In genomic region chrX:41084044-41084359, GRCh38 we compare ENCODE assay signal across 8 cellular contexts. TPM values are rescaled to one million over a fixed set of nuclear protein-coding genes. Genes with fewer than 3 reads are reported as not detected.
A peak's percentile ranks its signal among the peaks of the same experiment; 100 is the strongest.
DNase-seq lines count a peak whose midpoint lies in the region; ATAC-seq and TF ChIP-seq lines count a peak whose summit lies in the region.

No MANE protein-coding gene starts in this region.

- peak overlapping the region; percentile 97 to 99 (median 98) for H3K27ac Mint-ChIP-seq in CD14-positive monocyte
- peak overlapping the region; percentile 99 for H3K27ac Mint-ChIP-seq in HFFc6
- H3K27ac Mint-ChIP-seq in activated naive CD8-positive, alpha-beta T cell treated with anti-CD3 and anti-CD28 coated beads, Interleukin-2, amount 10 ng/mL, durations not matched to agents 7 days and 5 days = peak overlapping the region; percentile 99

- intact Hi-C loops in CD14-positive monocyte (cut with micrococcal nuclease) (loop anchor here (10.0 kb wide), 2 partner anchors 49 to 69 kb away; no protein-coding TSS in a partner anchor), left colon (cut with DNase I, micrococcal nuclease) (no loop called here), transverse colon (cut with DNase I; ENCODE audit: low total_unique reads) (no loop called here)

- peaks cover 0 to 18% (median 3%) of the 10 kb centered on the region in 7 donors for H3K9me3 Mint-ChIP-seq in CD14-positive monocyte
- no peaks in the 10 kb centered on the region for H3K9me3 Mint-ChIP-seq in HFFc6
- no peaks in the 10 kb centered on the region for H3K9me3 Mint-ChIP-seq in activated naive CD8-positive, alpha-beta T cell treated with anti-CD3 and anti-CD28 coated beads, Interleukin-2, amount 10 ng/mL, durations not matched to agents 7 days and 5 days

- peaks cover 0 to 1% (median 0%) of the 10 kb centered on the region in 4 donors for H3K36me3 ChIP-seq in transverse colon

- no peak for TF ChIP-seq CTCF in CD14-positive monocyte (IDR thresholded peaks at IDR 0.05)
- TF ChIP-seq CTCF in HFFc6 (IDR thresholded peaks at IDR 0.05) = no peak
- no peak for TF ChIP-seq CTCF in transverse colon (IDR thresholded peaks at IDR 0.05)

- no peak for TF ChIP-seq POLR2A in transverse colon (IDR thresholded peaks at IDR 0.05)

- TF ChIP-seq EP300 in transverse colon (IDR thresholded peaks at IDR 0.05; ENCODE audit: low read depth) = no peak

- H3K36me3 Mint-ChIP-seq in CD14-positive monocyte = peaks cover 4 to 9% of the 10 kb centered on the region in 2 donors
- peaks cover 13% of the 10 kb centered on the region; the same call in 1 of the 2 replicates for H3K36me3 Mint-ChIP-seq in HFFc6 (ENCODE audit: low read depth)
- H3K36me3 Mint-ChIP-seq in activated naive CD8-positive, alpha-beta T cell treated with anti-CD3 and anti-CD28 coated beads, Interleukin-2, amount 10 ng/mL, durations not matched to agents 7 days and 5 days = peaks cover 4% of the 10 kb centered on the region

- H3K9me3 ChIP-seq in transverse colon = no peaks in the 10 kb centered on the region

- peak overlapping the region; percentile 96 to 100 (median 99) for H3K27ac ChIP-seq in transverse colon

- DNase-seq in CD14-positive monocyte (ENCODE audit: low spot score) (no peak), HFFc6 (no peak), left colon (no peak), transverse colon (no peak), GDM1 (lab: John Stamatoyannopoulos, UW) (no peak), NCI-H1694 treated with DMSO at 0.1 percent for 48 hours (lab: John Stamatoyannopoulos, UW) (no peak)
- no peak for DNase-seq in activated naive CD8-positive, alpha-beta T cell treated with anti-CD3 and anti-CD28 coated beads, Interleukin-2, amount 10 ng/mL, durations not matched to agents 7 days and 5 days
- DNase-seq in activated CD4-positive, CD25-positive, alpha-beta regulatory T cell (lab: John Stamatoyannopoulos, UW) = no peak

- in situ Hi-C loops in transverse colon (cut with MboI; ENCODE audit: low pct_ligation_motif_present in 1 of 4, low pct_unique_long_range_greater_than_20kb in 1 of 4, low sequenced_read_pairs in 3 of 4) = no loop called here

- H3K4me1 ChIP-seq in transverse colon = peaks cover 0 to 16% (median 0%) of the 10 kb centered on the region in 4 donors

- ATAC-seq in activated naive CD8-positive, alpha-beta T cell treated with anti-CD3 and anti-CD28 coated beads, Interleukin-2, amount 10 ng/mL, durations not matched to agents 7 days and 5 days (ENCODE audit: low read depth) = peak; percentile 2
- ATAC-seq in left colon = peak; percentile 10

- H3K27me3 Mint-ChIP-seq in CD14-positive monocyte (ENCODE audit: low read depth in 3 of 3) = peaks cover 0 to 59% (median 1%) of the 10 kb centered on the region in 3 donors
- peaks cover 2% of the 10 kb centered on the region; the same call in 1 of the 2 replicates for H3K27me3 Mint-ChIP-seq in HFFc6 (ENCODE audit: insufficient read depth)
- no peaks in the 10 kb centered on the region for H3K27me3 Mint-ChIP-seq in activated naive CD8-positive, alpha-beta T cell treated with anti-CD3 and anti-CD28 coated beads, Interleukin-2, amount 10 ng/mL, durations not matched to agents 7 days and 5 days

- POLR2A ChIA-PET in activated naive CD8-positive, alpha-beta T cell treated with anti-CD3 and anti-CD28 coated beads, Interleukin-2, amount 10 ng/mL, durations not matched to agents 7 days and 5 days (lab: Charles Lee) = interaction anchor here (0.7 to 3.4 kb wide), 6 partner anchors 15 to 349 kb away, joined by 3 to 38 read pairs (median 12); partner anchors contain the start of gene MED14

- peak overlapping the region; percentile 17 to 94 (median 80) for H3K4me3 ChIP-seq in transverse colon

- H3K4me1 Mint-ChIP-seq in CD14-positive monocyte (peaks cover 29% of the 10 kb centered on the region), HFFc6 (ENCODE audit: low read depth) (peaks cover 15% of the 10 kb centered on the region)
- peaks cover 8% of the 10 kb centered on the region for H3K4me1 Mint-ChIP-seq in activated naive CD8-positive, alpha-beta T cell treated with anti-CD3 and anti-CD28 coated beads, Interleukin-2, amount 10 ng/mL, durations not matched to agents 7 days and 5 days

- H3K27me3 ChIP-seq in transverse colon = no peaks in the 10 kb centered on the region

- 2% methylated on average over 7 of the region's 7 CpGs; no CpG with 5 or more reads in 1 of the 2 donors for WGBS in transverse colon (ENCODE audit: low coverage in 1 of 2), 2 donors

- H3K4me3 Mint-ChIP-seq in CD14-positive monocyte (peak overlapping the region; percentile 75 to 88), HFFc6 (peak overlapping the region; percentile 96)
- peak overlapping the region; percentile 88 for H3K4me3 Mint-ChIP-seq in activated naive CD8-positive, alpha-beta T cell treated with anti-CD3 and anti-CD28 coated beads, Interleukin-2, amount 10 ng/mL, durations not matched to agents 7 days and 5 days

RNA-seq across cellular contexts. Expression of gene USP9X, which starts 1.2 kb away (rescaled TPM):
- 10 to 100 TPM in 1 of 2 donors, 1 to 10 TPM in 1; 9.6 to 16.1 TPM for polyA plus RNA-seq in CD14-positive monocyte
- total RNA-seq in HFFc6 (2021; fragmentation: NEBNext Ultra II Directional; extraction: Animal tissue kit (Norgen Biotek cat#: 25700)) = 10 to 100 TPM; 54.1 to 73.0 (median 60.9) TPM
- total RNA-seq in activated naive CD8-positive, alpha-beta T cell treated with anti-CD3 and anti-CD28 coated beads, Interleukin-2, amount 10 ng/mL, durations not matched to agents 7 days and 5 days = 10 to 100 TPM; 56.9 to 65.7 TPM
- total RNA-seq in left colon = 10 to 100 TPM; 72.0 to 85.0 TPM
- total RNA-seq in transverse colon = 100 to 1,000 TPM in 2 of 4 donors, 10 to 100 TPM in 2; 54.9 to 154 (median 98.0) TPM

Comparison
In these comparisons a context has a peak if more than half of its experiments do, and no peak if none do; other contexts are left out.
1. intact Hi-C loops: an anchor here in CD14-positive monocyte (10.0 kb wide); none called in left colon and transverse colon.